In genomic region chr7:2558620-2559282, GRCh38 we compare ENCODE assay signal across 1 cellular context.
A peak's percentile ranks its signal among the peaks of the same experiment; 100 is the strongest.
TF ChIP-seq lines count a peak whose summit lies in the region.

Gene IQCE, plus strand, starts transcription at chr7:2558979. Its CDS starts 203 bp downstream, at chr7:2559182.

TF ChIP-seq in HepG2, 621 proteins besides CTCF, POLR2A, EP300 and RAD21 (continued from another document and continues in another):
- TF ChIP-seq BCL3 (CRISPR knock-in tag; IDR thresholded peaks at IDR 0.05), result no peak
- TF ChIP-seq NAIF1 (CRISPR knock-in tag; IDR thresholded peaks at IDR 0.05; ENCODE audit: borderline replicate concordance), result no peak; the same call in 1 of the 2 replicates
- no peak for TF ChIP-seq ZNF614 (CRISPR knock-in tag; IDR thresholded peaks at IDR 0.05; ENCODE audit: borderline replicate concordance)
- no peak for TF ChIP-seq ZNF75D (CRISPR knock-in tag; IDR thresholded peaks at IDR 0.05; ENCODE audit: borderline replicate concordance)
- no peak for TF ChIP-seq ZNF564 (CRISPR knock-in tag; IDR thresholded peaks at IDR 0.05)
- no peak for TF ChIP-seq ZNF496 (CRISPR knock-in tag; IDR thresholded peaks at IDR 0.05; ENCODE audit: insufficient replicate concordance)
- TF ChIP-seq ZNF430 (CRISPR knock-in tag; IDR thresholded peaks at IDR 0.05), result no peak
- no peak for TF ChIP-seq ATF6 (CRISPR knock-in tag; conservative IDR thresholded peaks at IDR 0.05)
- no peak for TF ChIP-seq FOXM1 (CRISPR knock-in tag; IDR thresholded peaks at IDR 0.05)
- no peak for TF ChIP-seq ZNF224 (CRISPR knock-in tag; IDR thresholded peaks at IDR 0.05)
- no peak for TF ChIP-seq MTA1 (CRISPR knock-in tag; IDR thresholded peaks at IDR 0.05; ENCODE audit: borderline replicate concordance)
- no peak for TF ChIP-seq TCF12 (IDR thresholded peaks at IDR 0.05)
- no peak for TF ChIP-seq TCF12 (CRISPR knock-in tag; IDR thresholded peaks at IDR 0.05)
- TF ChIP-seq ZBTB37 (CRISPR knock-in tag; IDR thresholded peaks at IDR 0.05), result no peak
- TF ChIP-seq MTA3 (CRISPR knock-in tag; IDR thresholded peaks at IDR 0.05), result no peak
- TF ChIP-seq FOXP4 (CRISPR knock-in tag; IDR thresholded peaks at IDR 0.05), result no peak; the same call in 1 of the 2 replicates
- no peak for TF ChIP-seq CREM (IDR thresholded peaks at IDR 0.05)
- TF ChIP-seq CREM (CRISPR knock-in tag; IDR thresholded peaks at IDR 0.05), result no peak
- no peak for TF ChIP-seq THAP8 (CRISPR knock-in tag; IDR thresholded peaks at IDR 0.05; ENCODE audit: borderline replicate concordance)
- TF ChIP-seq ESRRA (CRISPR knock-in tag; IDR thresholded peaks at IDR 0.05; ENCODE audit: low read depth), result no peak; the same call in 1 of the 2 replicates
- TF ChIP-seq ZUFSP (CRISPR knock-in tag; IDR thresholded peaks at IDR 0.05; ENCODE audit: borderline replicate concordance), result no peak
- TF ChIP-seq PHF5A (CRISPR knock-in tag; IDR thresholded peaks at IDR 0.05; ENCODE audit: low read depth, unreplicated experiment), result no peak
- TF ChIP-seq SP4 (CRISPR knock-in tag; IDR thresholded peaks at IDR 0.05), result peak; percentile 44
- no peak for TF ChIP-seq ZNF503 (CRISPR knock-in tag; IDR thresholded peaks at IDR 0.05)
- TF ChIP-seq ZNF800 (CRISPR knock-in tag; IDR thresholded peaks at IDR 0.05), result no peak
- TF ChIP-seq ZNF747 (CRISPR knock-in tag; IDR thresholded peaks at IDR 0.05; ENCODE audit: borderline replicate concordance), result no peak
- no peak for TF ChIP-seq ZBTB33 (CRISPR knock-in tag; IDR thresholded peaks at IDR 0.05)
- no peak for TF ChIP-seq RARA (CRISPR knock-in tag; IDR thresholded peaks at IDR 0.05)
- TF ChIP-seq ZNF232 (CRISPR knock-in tag; IDR thresholded peaks at IDR 0.05; ENCODE audit: borderline replicate concordance), result no peak
- no peak for TF ChIP-seq ATF7 (IDR thresholded peaks at IDR 0.05)
- no peak for TF ChIP-seq ATF7 (CRISPR knock-in tag; IDR thresholded peaks at IDR 0.05)
- TF ChIP-seq ZBTB49 (CRISPR knock-in tag; IDR thresholded peaks at IDR 0.05; ENCODE audit: borderline replicate concordance), result no peak
- TF ChIP-seq KLF9 (CRISPR knock-in tag; IDR thresholded peaks at IDR 0.05; ENCODE audit: low read depth), result no peak
- TF ChIP-seq ARID3A (IDR thresholded peaks at IDR 0.05; ENCODE audit: low read depth, low read length), result no peak
- no peak for TF ChIP-seq TSC22D2 (CRISPR knock-in tag; IDR thresholded peaks at IDR 0.05; ENCODE audit: borderline replicate concordance)
- no peak for TF ChIP-seq DDIT3 (CRISPR knock-in tag; IDR thresholded peaks at IDR 0.05)
- TF ChIP-seq TRAFD1 (CRISPR knock-in tag; IDR thresholded peaks at IDR 0.05; ENCODE audit: borderline replicate concordance), result no peak
- TF ChIP-seq ARNT (IDR thresholded peaks at IDR 0.05), result no peak
